ENCODE assay signal across 39 cellular contexts in the genomic region with DNA sequence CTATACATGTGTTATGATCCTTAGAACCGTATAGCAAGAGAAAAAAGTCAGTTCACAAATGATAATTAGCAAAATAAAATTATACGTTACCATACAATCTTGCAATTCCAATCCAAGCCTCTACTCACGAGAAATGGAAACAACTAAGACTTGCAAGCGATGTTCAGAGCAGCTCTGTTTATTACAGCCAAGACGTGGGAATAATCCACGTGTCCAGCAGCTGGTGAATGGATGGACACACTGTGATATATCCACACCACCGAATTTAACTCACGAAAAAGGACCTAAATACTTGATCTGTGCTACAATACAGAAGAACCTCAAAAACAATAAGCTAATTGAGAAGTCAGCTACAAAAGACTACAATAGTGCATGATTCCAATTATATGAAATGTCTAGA.
"Had no signal": no experiment of that assay in that cellular context is flagged by ENCODE, and none has a peak within 500 bp of the region (broad histone marks: within the 10 kb centered on the region; RNA-seq: fewer than 3 reads in every experiment).

No MANE protein-coding gene starts in this region.

- H3K27ac ChIP-seq: adrenal gland, cardiac muscle cell, VCaP had no signal

- H3K4me3 ChIP-seq: adrenal gland, cardiac muscle cell had no signal

- H3K36me3 ChIP-seq: adrenal gland, cardiac muscle cell had no signal

- H3K4me1 Mint-ChIP-seq: activated T-helper 17 cell treated with anti-CD3 and anti-CD28 coated beads, Interleukin-2, amount 50 U/mL, for 72 hours; brain had no signal

- H3K27me3 Mint-ChIP-seq: activated B cell treated with CpG ODN at 0.5 μM for 24 hours; activated CD4-positive, alpha-beta memory T cell treated with anti-CD3 and anti-CD28 coated beads for 36 hours; activated CD4-positive, alpha-beta T cell treated with anti-CD3 and anti-CD28 coated beads, Interleukin-2, amount 10 ng/mL, durations not matched to agents 24 days and 14 days; activated CD8-positive, alpha-beta T cell treated with anti-CD3 and anti-CD28 coated beads for 36 hours; activated T-helper 17 cell treated with anti-CD3 and anti-CD28 coated beads, Interleukin-2, amount 50 U/mL, for 72 hours; brain; central memory CD8-positive, alpha-beta T cell had no signal

- H3K9me3 Mint-ChIP-seq: activated CD4-positive, alpha-beta memory T cell treated with anti-CD3 and anti-CD28 coated beads for 36 hours; activated CD4-positive, alpha-beta T cell treated with anti-CD3 and anti-CD28 coated beads, Interleukin-2, amount 10 ng/mL, durations not matched to agents 24 days and 14 days; activated CD8-positive, alpha-beta T cell treated with anti-CD3 and anti-CD28 coated beads for 36 hours; activated naive CD4-positive, alpha-beta T cell treated with anti-CD3 and anti-CD28 coated beads for 36 hours; activated naive CD8-positive, alpha-beta T cell treated with anti-CD3 and anti-CD28 coated beads for 36 hours; activated T-cell treated with anti-CD3 and anti-CD28 coated beads, Interleukin-2, amount 50 U/mL, for 4 hours; activated T-cell treated with anti-CD3 and anti-CD28 coated beads, Interleukin-2, amount 50 U/mL, for 72 hours; activated T-helper 1 cell treated with anti-CD3 and anti-CD28 coated beads, Interleukin-12 subunit alpha, Interleukin-12 subunit beta, Interleukin-2, Interleukin-4 antibody, amounts not matched to agents 30 ng/mL and 10 ng/mL and 1 ng/mL, durations not matched to agents 14 hours and 24 hours and 36 hours; activated T-helper 17 cell treated with anti-CD3 and anti-CD28 coated beads, Interleukin-2, amount 50 U/mL, for 72 hours; central memory CD8-positive, alpha-beta T cell; T-helper 1 cell treated with Interleukin-12 subunit alpha and Interleukin-12 subunit beta and Interleukin-4 antibody, amounts not matched to agents 30 μg/mL and 1 μg/mL, for 36 hours; T-helper 2 cell treated with Interferon-gamma antibody and Interleukin-4, amounts not matched to agents 5 μg/mL and 100 μg/mL, for 36 hours had no signal

- H3K27me3 ChIP-seq: adrenal gland, cardiac muscle cell had no signal

- H3K4me3 Mint-ChIP-seq: activated B cell treated with CpG ODN at 0.5 μM for 24 hours; activated CD4-positive, alpha-beta memory T cell treated with anti-CD3 and anti-CD28 coated beads for 36 hours; activated CD4-positive, alpha-beta T cell treated with anti-CD3 and anti-CD28 coated beads, Interleukin-2, amount 10 ng/mL, durations not matched to agents 24 days and 14 days; activated CD8-positive, alpha-beta T cell treated with anti-CD3 and anti-CD28 coated beads for 36 hours; activated naive CD4-positive, alpha-beta T cell treated with anti-CD3 and anti-CD28 coated beads for 36 hours; activated naive CD8-positive, alpha-beta T cell treated with anti-CD3 and anti-CD28 coated beads for 36 hours; activated T-cell treated with anti-CD3 and anti-CD28 coated beads, Interleukin-2, amount 50 U/mL, for 4 hours; activated T-cell treated with anti-CD3 and anti-CD28 coated beads, Interleukin-2, amount 50 U/mL, for 72 hours; activated T-helper 1 cell treated with anti-CD3 and anti-CD28 coated beads, Interleukin-12 subunit alpha, Interleukin-12 subunit beta, Interleukin-2, Interleukin-4 antibody, amounts not matched to agents 30 ng/mL and 10 ng/mL and 1 ng/mL, durations not matched to agents 14 hours and 24 hours and 36 hours; activated T-helper 17 cell treated with anti-CD3 and anti-CD28 coated beads, Interleukin-2, amount 50 U/mL, for 72 hours; brain; central memory CD8-positive, alpha-beta T cell; T-helper 1 cell treated with Interleukin-12 subunit alpha and Interleukin-12 subunit beta and Interleukin-4 antibody, amounts not matched to agents 30 μg/mL and 1 μg/mL, for 36 hours; T-helper 2 cell treated with Interferon-gamma antibody and Interleukin-4, amounts not matched to agents 5 μg/mL and 100 μg/mL, for 36 hours had no signal

- H3K4me1 ChIP-seq: adrenal gland had no signal

- H3K36me3 Mint-ChIP-seq: activated CD4-positive, alpha-beta memory T cell treated with anti-CD3 and anti-CD28 coated beads for 36 hours; activated naive CD8-positive, alpha-beta T cell treated with anti-CD3 and anti-CD28 coated beads for 36 hours had no signal

- H3K27ac Mint-ChIP-seq: activated B cell treated with CpG ODN at 0.5 μM for 24 hours; activated CD4-positive, alpha-beta memory T cell treated with anti-CD3 and anti-CD28 coated beads for 36 hours; activated CD4-positive, alpha-beta T cell treated with anti-CD3 and anti-CD28 coated beads, Interleukin-2, amount 10 ng/mL, durations not matched to agents 24 days and 14 days; activated CD8-positive, alpha-beta T cell treated with anti-CD3 and anti-CD28 coated beads for 36 hours; activated naive CD4-positive, alpha-beta T cell treated with anti-CD3 and anti-CD28 coated beads for 36 hours; activated naive CD4-positive, alpha-beta T cell treated with anti-CD3 and anti-CD28 coated beads, Interleukin-2, amount 50 U/mL, for 72 hours; activated naive CD8-positive, alpha-beta T cell treated with anti-CD3 and anti-CD28 coated beads for 36 hours; activated T-cell treated with anti-CD3 and anti-CD28 coated beads, Interleukin-2, amount 50 U/mL, for 72 hours; activated T-helper 1 cell treated with anti-CD3 and anti-CD28 coated beads, Interleukin-12 subunit alpha, Interleukin-12 subunit beta, Interleukin-2, Interleukin-4 antibody, amounts not matched to agents 30 ng/mL and 10 ng/mL and 1 ng/mL, durations not matched to agents 14 hours and 24 hours and 36 hours; activated T-helper 17 cell treated with anti-CD3 and anti-CD28 coated beads, Interleukin-2, amount 50 U/mL, for 72 hours; brain; T-helper 1 cell treated with Interleukin-12 subunit alpha and Interleukin-12 subunit beta and Interleukin-4 antibody, amounts not matched to agents 30 μg/mL and 1 μg/mL, for 36 hours; T-helper 2 cell treated with Interferon-gamma antibody and Interleukin-4, amounts not matched to agents 5 μg/mL and 100 μg/mL, for 36 hours had no signal

- FAIRE-seq: astrocyte, bronchial epithelial cell, TTC549 had no signal

- ATAC-seq: activated CD8-positive, alpha-beta T cell treated with anti-CD3 and anti-CD28 coated beads for 36 hours; activated naive CD4-positive, alpha-beta T cell treated with anti-CD3 and anti-CD28 coated beads, Interleukin-2, amount 50 U/mL, for 72 hours; activated T-cell treated with anti-CD3 and anti-CD28 coated beads, Interleukin-2, amount 50 U/mL, for 4 hours; activated T-cell treated with anti-CD3 and anti-CD28 coated beads, Interleukin-2, amount 50 U/mL, for 72 hours; activated T-helper 17 cell treated with anti-CD3 and anti-CD28 coated beads, Interleukin-2, amount 50 U/mL, for 72 hours had no signal

- DNase-seq: activated B cell treated with CpG ODN at 0.5 μM for 24 hours; activated CD4-positive, alpha-beta memory T cell treated with anti-CD3 and anti-CD28 coated beads for 36 hours; activated CD4-positive, alpha-beta T cell treated with anti-CD3 and anti-CD28 coated beads for 4 hours; activated CD4-positive, alpha-beta T cell treated with anti-CD3 and anti-CD28 coated beads, Interleukin-2, amount 10 ng/mL, durations not matched to agents 24 days and 14 days; activated CD4-positive, alpha-beta T cell treated with anti-CD3 and anti-CD28 coated beads, Interleukin-2, amount 50 U/mL, for 1 hour; activated CD4-positive, alpha-beta T cell treated with anti-CD3 and anti-CD28 coated beads, Interleukin-2, amount 50 U/mL, for 4 hours; activated CD4-positive, CD25-positive, alpha-beta regulatory T cell treated with anti-CD3 and anti-CD28 coated beads, Interleukin-2, amount 50 U/mL, for 72 hours; activated CD8-positive, alpha-beta memory T cell treated with anti-CD3 and anti-CD28 coated beads, Interleukin-2, amount 50 U/mL, for 4 hours; activated CD8-positive, alpha-beta T cell treated with anti-CD3 and anti-CD28 coated beads for 36 hours; activated effector memory CD4-positive, alpha-beta T cell treated with anti-CD3 and anti-CD28 coated beads, Interleukin-2, amount 50 U/mL, for 16 hours; activated gamma-delta T cell treated with Interleukin-2 at 50 U/mL for 16 hours; activated naive CD4-positive, alpha-beta T cell; activated naive CD4-positive, alpha-beta T cell treated with anti-CD3 and anti-CD28 coated beads for 36 hours; activated naive CD4-positive, alpha-beta T cell treated with anti-CD3 and anti-CD28 coated beads, Interleukin-2, amount 50 U/mL, for 16 hours; activated naive CD8-positive, alpha-beta T cell treated with anti-CD3 and anti-CD28 coated beads for 36 hours; activated T-cell treated with anti-CD3 and anti-CD28 coated beads for 4 hours; activated T-cell treated with anti-CD3 and anti-CD28 coated beads, Interleukin-2, amount 50 U/mL, for 1 hour; activated T-cell treated with anti-CD3 and anti-CD28 coated beads, Interleukin-2, amount 50 U/mL, for 4 hours; activated T-cell treated with anti-CD3 and anti-CD28 coated beads, Interleukin-2, amount 50 U/mL, for 72 hours; adrenal gland; amniotic stem cell; aorta; caudate nucleus; cerebellar nuclear complex; T-helper 1 cell; T-helper 2 cell; T-helper 9 cell had no signal

- H3K9me3 ChIP-seq: adrenal gland had no signal
